Comparison of ENCODE assay signal across 12 cellular contexts in the genomic region with DNA sequence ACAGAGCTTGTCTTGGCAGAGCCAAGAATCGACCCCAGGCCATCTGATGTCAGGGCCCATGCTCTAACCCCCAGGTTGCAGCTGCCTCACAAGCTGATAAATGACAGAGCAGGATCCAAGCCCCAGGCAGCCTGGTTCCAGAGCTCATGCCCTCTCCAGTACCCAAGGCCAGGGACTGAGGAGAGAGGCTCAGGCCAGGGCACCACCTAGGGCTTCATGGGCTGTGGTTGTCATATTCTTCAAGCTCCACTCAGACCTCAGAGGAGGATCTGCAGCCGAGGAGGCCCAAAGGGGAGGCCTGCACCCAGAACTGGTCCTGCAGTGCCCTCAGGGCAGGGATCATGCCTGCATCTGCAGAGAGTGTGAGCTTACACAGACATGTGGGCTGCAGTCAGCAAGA.
"Had no signal": no experiment of that assay in that cellular context is flagged by ENCODE, and none has a peak within 500 bp of the region (broad histone marks: within the 10 kb centered on the region; RNA-seq: fewer than 3 reads in every experiment).

No MANE protein-coding gene starts in this region.

- H3K4me1 ChIP-seq: body of pancreas had no signal

- H3K36me3 ChIP-seq: suprapubic skin had no signal

- H3K27me3 ChIP-seq: body of pancreas, suprapubic skin had no signal

- DNase-seq: activated CD4-positive, alpha-beta T cell treated with anti-CD3 and anti-CD28 coated beads, Interleukin-2, amount 50 U/mL, for 48 hours; amniotic stem cell; body of pancreas; glutamatergic neuron; mucosa of descending colon; occipital lobe; stimulated activated CD4-positive, alpha-beta T cell treated with anti-CD3 and anti-CD28 coated beads, Interleukin-2, amount 100 ng/mL, for 48 hours; stimulated activated naive CD8-positive, alpha-beta T cell treated with anti-CD3 and anti-CD28 coated beads, Interleukin-15, Interleukin-2, amounts not matched to agents 100 U/mL and 50 U/mL, for 24 hours had no signal

- H3K9me3 ChIP-seq: body of pancreas, mucosa of descending colon, suprapubic skin had no signal

- H3K4me3 ChIP-seq: body of pancreas, mucosa of descending colon, suprapubic skin had no signal

- H3K27ac ChIP-seq: body of pancreas, suprapubic skin had no signal

- ATAC-seq: activated CD4-positive, CD25-positive, alpha-beta regulatory T cell treated with anti-CD3 and anti-CD28 coated beads, Interleukin-2, amount 50 U/mL, for 24 hours; activated naive CD4-positive, alpha-beta T cell treated with anti-CD3 and anti-CD28 coated beads, Interleukin-2, amount 50 U/mL, for 72 hours; body of pancreas; esophagus mucosa; mucosa of descending colon; stimulated activated naive CD8-positive, alpha-beta T cell treated with anti-CD3 and anti-CD28 coated beads, Interleukin-15, Interleukin-2, amounts not matched to agents 100 U/mL and 50 U/mL, for 24 hours had no signal
